Comparison of ENCODE assay signal across 7 cellular contexts in genomic region chr12:6067152-6067916, GRCh38. TPM values are rescaled to one million over a fixed set of nuclear protein-coding genes. Genes with fewer than 3 reads are reported as not detected.
DNase-seq lines count a peak whose midpoint lies in the region; ATAC-seq and TF ChIP-seq lines count a peak whose summit lies in the region.

No MANE protein-coding gene starts in this region.

- no peaks in the 10 kb centered on the region for H3K36me3 ChIP-seq in Panc1 (ENCODE audit: control insufficient read depth, insufficient read depth, low read length)

- H3K4me3 ChIP-seq in Panc1 (ENCODE audit: low read depth in 2 of 2, low read length in 2 of 2) (no peak overlapping the region), fibroblast of pulmonary artery (replicated peaks; ENCODE audit: low read depth, low read length) (no peak overlapping the region), retinal pigment epithelial cell (ENCODE audit: low read length) (no peak overlapping the region)

- peak; percentile 77 for ATAC-seq in Panc1

- intact Hi-C loops in Panc1 (cut with micrococcal nuclease; ENCODE audit: unreplicated experiment): no loop called here

- TF ChIP-seq CTCF in Panc1 (IDR thresholded peaks at IDR 0.05) (peak; percentile 76), fibroblast of pulmonary artery (IDR thresholded peaks at IDR 0.05; ENCODE audit: low read length, missing control alignments) (peak; percentile 59), retinal pigment epithelial cell (conservative IDR thresholded peaks at IDR 0.05; ENCODE audit: low read depth, low read length) (peak; percentile 61)

- in situ Hi-C loops in Panc1 (cut with HindIII; ENCODE audit: low pct_unique_long_range_greater_than_20kb, low sequenced_read_pairs): no loop called here

- H3K9me3 ChIP-seq in Panc1 (ENCODE audit: control insufficient read depth, insufficient read depth, low read depth, low read length): no peaks in the 10 kb centered on the region

- BruUV-seq in Panc1 (replicated peaks; lab: Mats Ljungman, UMichigan): no TSS peak

- no peaks in the 10 kb centered on the region for H3K4me1 ChIP-seq in Panc1 (ENCODE audit: control insufficient read depth, insufficient read depth, low read length)

- H3K27ac ChIP-seq in Panc1 (ENCODE audit: low read length): no peak overlapping the region

- peak; percentile 41 for DNase-seq in H4 (ENCODE audit: low spot score)
- peak; percentile 30 for DNase-seq in Panc1 (ENCODE audit: low read depth, low spot score)
- DNase-seq in fibroblast of pulmonary artery (ENCODE audit: low read depth): peak; percentile 59
- DNase-seq in retinal pigment epithelial cell (ENCODE audit: low read depth): no peak
- no peak for DNase-seq in Kasumi-1 (lab: John Stamatoyannopoulos, UW)
- DNase-seq in SKM-1 (lab: John Stamatoyannopoulos, UW; ENCODE audit: unreplicated experiment): no peak
- no peak for DNase-seq in NCI-H2171 treated with DMSO at 0.1 percent for 48 hours (lab: John Stamatoyannopoulos, UW)

- no peaks in the 10 kb centered on the region for H3K27me3 ChIP-seq in Panc1 (ENCODE audit: control insufficient read depth, insufficient read depth, low read length)

- POLR2A ChIA-PET in Panc1 (lab: Charles Lee): no interaction called here

- CTCF ChIA-PET in Panc1 (lab: Charles Lee): interaction anchor here (0.6 kb wide), 2 partner anchors 52 to 216 kb away, joined by 3 to 7 read pairs; no protein-coding TSS in a partner anchor

RNA-seq across cellular contexts. Expression of gene VWF, which starts 57.1 kb away (rescaled TPM):
- 0.08 and 0.23 TPM in 2 replicates for total RNA-seq in H4 (2014; rRNA removed; shearing (Covaris generic))
- total RNA-seq in Panc1 (2021; ENCODE audit: unreplicated experiment): 0.31 TPM
- polyA plus RNA-seq in Panc1 (2012; ENCODE audit: insufficient read length): not detected

Comparison
In these comparisons a context has a peak if more than half of its experiments do, and no peak if none do; other contexts are left out.
1. DNase-seq: peak in H4 (single experiment), Panc1 (single experiment) and fibroblast of pulmonary artery (single experiment); none in retinal pigment epithelial cell (single experiment), Kasumi-1 (0 of 2), SKM-1 (single experiment) and NCI-H2171 treated with DMSO at 0.1 percent for 48 hours (single experiment).
2. Peak in every context shown above with its lines, with median percentiles within 50 percentile points of each other: CTCF ChIP-seq.